Comparison of ENCODE assay signal across 7 cellular contexts in genomic region chr12:131070668-131071067, GRCh38.
DNase-seq lines count a peak whose midpoint lies in the region; ATAC-seq and TF ChIP-seq lines count a peak whose summit lies in the region.
"Not testable (repeated sequence)": the region's sequence is repeated elsewhere in the genome, so short reads cannot be mapped to it uniquely, and the experiment has no call there.

No MANE protein-coding gene starts in this region.

- not testable (repeated sequence) for H3K4me3 Mint-ChIP-seq in activated CD4-positive, alpha-beta T cell treated with anti-CD3 and anti-CD28 coated beads for 36 hours; chondrocyte (ENCODE audit: unreplicated experiment); naive thymus-derived CD4-positive, alpha-beta T cell

- H3K4me1 ChIP-seq in HCT116 (ENCODE audit: control insufficient read depth in 1 of 2, insufficient read depth in 2 of 2, low read length in 2 of 2); naive thymus-derived CD4-positive, alpha-beta T cell (ENCODE audit: control insufficient read depth in 2 of 2, insufficient read depth in 2 of 2, low read length in 2 of 2): not testable (repeated sequence)
- peaks cover 44% of the 10 kb centered on the region for H3K4me1 ChIP-seq in left ventricle myocardium inferior

- H3K36me3 ChIP-seq in HCT116 (ENCODE audit: control insufficient read depth in 1 of 2, insufficient read depth in 2 of 2, low read length in 2 of 2); naive thymus-derived CD4-positive, alpha-beta T cell (ENCODE audit: control insufficient read depth in 2 of 3, insufficient read depth in 3 of 3, low read length in 3 of 3): not testable (repeated sequence)
- H3K36me3 ChIP-seq in left ventricle myocardium inferior, result peaks cover 14% of the 10 kb centered on the region

- RAD21 ChIA-PET in HCT116 (lab: Charles Lee; ENCODE audit: low non-redundant PET in 1 of 2, low total read pairs in 2 of 2, uncharacterized antibody in 2 of 2, unreplicated experiment in 2 of 2), result not testable (repeated sequence)

- H3K9me2 ChIP-seq in HCT116 (ENCODE audit: insufficient read depth), result not testable (repeated sequence)

- POLR2A ChIA-PET in HCT116 (lab: Charles Lee); activated CD4-positive, alpha-beta T cell treated with anti-CD3 and anti-CD28 coated beads for 36 hours (lab: Charles Lee); naive thymus-derived CD4-positive, alpha-beta T cell (lab: Charles Lee): not testable (repeated sequence)

- not testable (repeated sequence) for H2AFZ ChIP-seq in HCT116 (ENCODE audit: low read depth, low read length, poor library complexity, severe bottlenecking)

- not testable (repeated sequence) for TF ChIP-seq CTCF in HCT116 (IDR thresholded peaks at IDR 0.05 in 2 of 3, conservative IDR thresholded peaks at IDR 0.05 in 1 of 3; ENCODE audit: borderline replicate concordance in 1 of 3, insufficient read depth in 1 of 3, low read depth in 2 of 3, low read length in 2 of 3); chondrocyte (IDR thresholded peaks at IDR 0.05); left ventricle myocardium inferior (IDR thresholded peaks at IDR 0.05; ENCODE audit: borderline replicate concordance)

- H3K36me3 Mint-ChIP-seq in activated CD4-positive, alpha-beta T cell treated with anti-CD3 and anti-CD28 coated beads for 36 hours (ENCODE audit: low read depth); chondrocyte (ENCODE audit: low read depth); naive thymus-derived CD4-positive, alpha-beta T cell: not testable (repeated sequence)

- peak; percentile 57 for ATAC-seq in HCT116
- peak; percentile 38 for ATAC-seq in activated CD4-positive, alpha-beta T cell treated with anti-CD3 and anti-CD28 coated beads for 36 hours
- ATAC-seq in naive thymus-derived CD4-positive, alpha-beta T cell, result peak; percentile 35

- TF ChIP-seq POLR2A in HCT116 (IDR thresholded peaks at IDR 0.05; ENCODE audit: borderline replicate concordance, extremely low read depth, insufficient read depth, insufficient read length), result not testable (repeated sequence)

- H3K9me3 ChIP-seq in HCT116 (ENCODE audit: control insufficient read depth in 1 of 2, insufficient read depth in 1 of 2, low read depth in 1 of 2, low read length in 2 of 2); left ventricle myocardium inferior (replicated peaks); naive thymus-derived CD4-positive, alpha-beta T cell (ENCODE audit: control insufficient read depth in 2 of 3, low read length in 3 of 3): not testable (repeated sequence)

- intact Hi-C loops in HCT116 (cut with micrococcal nuclease); activated CD4-positive, alpha-beta T cell treated with anti-CD3 and anti-CD28 coated beads for 36 hours (cut with DNase I, micrococcal nuclease); left ventricle myocardium inferior (cut with micrococcal nuclease); naive thymus-derived CD4-positive, alpha-beta T cell (cut with micrococcal nuclease): not testable (repeated sequence)

- H3K27ac Mint-ChIP-seq in activated CD4-positive, alpha-beta T cell treated with anti-CD3 and anti-CD28 coated beads for 36 hours; chondrocyte (ENCODE audit: unreplicated experiment); naive thymus-derived CD4-positive, alpha-beta T cell: not testable (repeated sequence)

- not testable (repeated sequence) for H4K20me1 ChIP-seq in HCT116 (ENCODE audit: insufficient read depth)

- CTCF ChIA-PET in HCT116 (lab: Charles Lee); activated CD4-positive, alpha-beta T cell treated with anti-CD3 and anti-CD28 coated beads for 36 hours (lab: Charles Lee); naive thymus-derived CD4-positive, alpha-beta T cell (lab: Charles Lee): not testable (repeated sequence)

- not testable (repeated sequence) for H3K9ac ChIP-seq in HCT116 (ENCODE audit: low read length)

- not testable (repeated sequence) for H3K4me2 ChIP-seq in HCT116 (ENCODE audit: low read length)

- not testable (repeated sequence) for H3K4me1 Mint-ChIP-seq in activated CD4-positive, alpha-beta T cell treated with anti-CD3 and anti-CD28 coated beads for 36 hours; chondrocyte (ENCODE audit: low read depth); naive thymus-derived CD4-positive, alpha-beta T cell

- not testable (repeated sequence) for H3K27ac ChIP-seq in HCT116 (ENCODE audit: low read depth, low read length); left ventricle myocardium inferior (replicated peaks); naive thymus-derived CD4-positive, alpha-beta T cell (ENCODE audit: low read depth, low read length)

- H3K27me3 ChIP-seq in HCT116 (ENCODE audit: insufficient read depth, low read length); left ventricle myocardium inferior (ENCODE audit: low read depth); naive thymus-derived CD4-positive, alpha-beta T cell (ENCODE audit: control insufficient read depth in 2 of 2, insufficient read depth in 2 of 2, low read length in 2 of 2): not testable (repeated sequence)

- TF ChIP-seq RAD21 in HCT116 (IDR thresholded peaks at IDR 0.05; ENCODE audit: low read depth), result not testable (repeated sequence)

- DNase-seq in HCT116 (ENCODE audit: low read depth, low spot score); activated CD4-positive, alpha-beta T cell treated with anti-CD3 and anti-CD28 coated beads for 36 hours; naive thymus-derived CD4-positive, alpha-beta T cell: not testable (repeated sequence)
- DNase-seq in activated effector memory CD4-positive, alpha-beta T cell treated with anti-CD3 and anti-CD28 coated beads, Interleukin-2, amount 50 U/mL, for 16 hours, result peak; percentile 42
- DNase-seq in chondrocyte (ENCODE audit: low spot score) (peak; percentile 62), left ventricle myocardium inferior (peak; percentile 13), ureter (ENCODE audit: low spot score) (peak; percentile 30)

- H3K79me2 ChIP-seq in HCT116 (ENCODE audit: insufficient read depth, low read length), result not testable (repeated sequence)

- H3K9me3 Mint-ChIP-seq in activated CD4-positive, alpha-beta T cell treated with anti-CD3 and anti-CD28 coated beads for 36 hours (ENCODE audit: low read depth); chondrocyte (ENCODE audit: low read depth); naive thymus-derived CD4-positive, alpha-beta T cell: not testable (repeated sequence)

- not testable (repeated sequence) for H3K27me3 Mint-ChIP-seq in activated CD4-positive, alpha-beta T cell treated with anti-CD3 and anti-CD28 coated beads for 36 hours; chondrocyte (ENCODE audit: low read depth); naive thymus-derived CD4-positive, alpha-beta T cell

- not testable (repeated sequence) for H3K4me3 ChIP-seq in HCT116 (replicated peaks in 1 of 2; ENCODE audit: low read depth in 1 of 2, low read length in 2 of 2); left ventricle myocardium inferior; naive thymus-derived CD4-positive, alpha-beta T cell (ENCODE audit: low read length)

- not testable (repeated sequence) for BruUV-seq in HCT116 (replicated peaks; lab: Mats Ljungman, UMichigan)
